Comparison of ENCODE assay signal across 9 cellular contexts in genomic region chr5:78467744-78468357, GRCh38.
A peak's percentile ranks its signal among the peaks of the same experiment; 100 is the strongest.
DNase-seq lines count a peak whose midpoint lies in the region; TF ChIP-seq lines count a peak whose summit lies in the region.
"Had no signal": no experiment of that assay in that cellular context is flagged by ENCODE, and none has a peak within 500 bp of the region (broad histone marks: within the 10 kb centered on the region; RNA-seq: fewer than 3 reads in every experiment).

No MANE protein-coding gene starts in this region.

- H3K27me3 ChIP-seq in MM.1S (replicated peaks; ENCODE audit: insufficient read depth, low read length) (no peaks in the 10 kb centered on the region), tibial artery (no peaks in the 10 kb centered on the region)
- H3K27me3 ChIP-seq: BLaER1 treated with 17β-estradiol and CSF1 and Interleukin-3, amounts not matched to agents 10 nM and 100 nM had no signal

- in situ Hi-C loops in astrocyte of the cerebellum (cut with HindIII; ENCODE audit: low sequenced_read_pairs): no loop called here

- H3K27ac ChIP-seq in MM.1S (ENCODE audit: low read length) (no peak overlapping the region), tibial artery (no peak overlapping the region)
- H3K27ac ChIP-seq: BLaER1 treated with 17β-estradiol and CSF1 and Interleukin-3, amounts not matched to agents 10 nM and 100 nM had no signal

- H3K36me3 ChIP-seq in MM.1S (replicated peaks; ENCODE audit: insufficient read depth, low read length): no peaks in the 10 kb centered on the region
- peaks cover 0 to 5% (median 4%) of the 10 kb centered on the region in 3 donors for H3K36me3 ChIP-seq in tibial artery

- intact Hi-C loops in tibial artery (cut with DNase I; ENCODE audit: low total_unique reads): loop anchor here (10.0 kb wide), 1 partner anchor 507 kb away; no protein-coding TSS in a partner anchor

- TF ChIP-seq CTCF in MM.1S (IDR thresholded peaks at IDR 0.05; ENCODE audit: low read length): peak; percentile 74
- TF ChIP-seq CTCF in astrocyte of the cerebellum (IDR thresholded peaks at IDR 0.05; ENCODE audit: low read depth, low read length, missing control alignments): peak; percentile 60
- peak; percentile 68 to 79 for TF ChIP-seq CTCF in tibial artery (IDR thresholded peaks at IDR 0.05)

- no peaks in the 10 kb centered on the region for H4K20me1 ChIP-seq in MM.1S (ENCODE audit: insufficient read depth, low read length)
- H4K20me1 ChIP-seq: BLaER1 treated with 17β-estradiol and CSF1 and Interleukin-3, amounts not matched to agents 10 nM and 100 nM had no signal

- H3K4me3 ChIP-seq in MM.1S (ENCODE audit: low read length) (no peak overlapping the region), astrocyte of the cerebellum (ENCODE audit: low read depth, low read length) (no peak overlapping the region), tibial artery (no peak overlapping the region)
- H3K4me3 ChIP-seq: BLaER1 treated with 17β-estradiol and CSF1 and Interleukin-3, amounts not matched to agents 10 nM and 100 nM had no signal

- no peaks in the 10 kb centered on the region for H3K4me1 ChIP-seq in MM.1S (ENCODE audit: low read length)
- H3K4me1 ChIP-seq in tibial artery: peaks cover 0 to 5% (median 0%) of the 10 kb centered on the region in 4 donors

- DNase-seq in NCI-H1105 treated with DMSO at 0.1 percent for 48 hours (lab: John Stamatoyannopoulos, UW) (peak; percentile 23), NCI-H1105 (lab: John Stamatoyannopoulos, UW) (no peak), MM.1S (peak; percentile 38), astrocyte of the cerebellum (ENCODE audit: low read depth) (peak; percentile 54), inferior parietal cortex (ENCODE audit: extremely low spot score) (peak; percentile 48), tibial artery (no peak), HuH-7.5 (ENCODE audit: low spot score) (no peak)
- no peak for DNase-seq in activated CD4-positive, CD25-positive, alpha-beta regulatory T cell (lab: John Stamatoyannopoulos, UW)

- no peak overlapping the region for H3K9ac ChIP-seq in MM.1S (ENCODE audit: low read length)
- H3K9ac ChIP-seq: BLaER1 treated with 17β-estradiol and CSF1 and Interleukin-3, amounts not matched to agents 10 nM and 100 nM had no signal

- H3K4me2 ChIP-seq in MM.1S (ENCODE audit: low read depth, low read length): no peak overlapping the region

- H3K79me2 ChIP-seq in MM.1S (ENCODE audit: low read length): no peaks in the 10 kb centered on the region

- no peak overlapping the region for H2AFZ ChIP-seq in MM.1S (ENCODE audit: low read length)

- no peaks in the 10 kb centered on the region for H3K9me2 ChIP-seq in MM.1S (replicated peaks; ENCODE audit: insufficient read depth, low read length)

- H3F3A ChIP-seq in MM.1S (ENCODE audit: insufficient read depth, low read length): no peaks in the 10 kb centered on the region

- H3K9me3 ChIP-seq in MM.1S (replicated peaks; ENCODE audit: insufficient read depth, low read length): no peaks in the 10 kb centered on the region
- no peaks in the 10 kb centered on the region for H3K9me3 ChIP-seq in tibial artery
- H3K9me3 ChIP-seq: BLaER1 treated with 17β-estradiol and CSF1 and Interleukin-3, amounts not matched to agents 10 nM and 100 nM had no signal

Comparison
In these comparisons a context has a peak if more than half of its experiments do, and no peak if none do; other contexts are left out.
1. DNase-seq: peak in NCI-H1105 treated with DMSO at 0.1 percent for 48 hours (single experiment), MM.1S (single experiment), astrocyte of the cerebellum (single experiment) and inferior parietal cortex (single experiment); none in NCI-H1105 (single experiment), tibial artery (0 of 2), activated CD4-positive, CD25-positive, alpha-beta regulatory T cell (0 of 4) and HuH-7.5 (single experiment).
2. Peak in every context shown above with its lines, with median percentiles within 50 percentile points of each other: CTCF ChIP-seq.